23 cellular contexts compared by ENCODE assay signal in genomic region chr9:37404590-37404989, GRCh38. TPM values are rescaled to one million over a fixed set of nuclear protein-coding genes. Genes with fewer than 3 reads are reported as not detected.
A peak's percentile ranks its signal among the peaks of the same experiment; 100 is the strongest.
DNase-seq lines count a peak whose midpoint lies in the region; ATAC-seq and TF ChIP-seq lines count a peak whose summit lies in the region.
"Had no signal": no experiment of that assay in that cellular context is flagged by ENCODE, and none has a peak within 500 bp of the region (broad histone marks: within the 10 kb centered on the region; RNA-seq: fewer than 3 reads in every experiment).

No MANE protein-coding gene starts in this region.

- H3K27ac ChIP-seq in left ventricle myocardium inferior (replicated peaks) = peak overlapping the region; percentile 45
- H3K27ac ChIP-seq in right atrium auricular region = no peak overlapping the region
- H3K27ac ChIP-seq in SU-DHL-6 (ENCODE audit: low read depth, low read length) = peak overlapping the region; percentile 95
- H3K27ac ChIP-seq: A549; BLaER1 treated with 17β-estradiol and CSF1 and Interleukin-3, amounts not matched to agents 10 nM and 100 nM; GM23248 had no signal

- H3K36me3 Mint-ChIP-seq in stimulated activated naive B cell treated with anti-CD40 and anti-IgM and Interleukin-4, amounts not matched to agents 10 μg/mL and 1 μg/mL and 100 μg/mL, for 72 hours = peaks cover 9 to 25% of the 10 kb centered on the region in 2 donors
- H3K36me3 Mint-ChIP-seq: IgD-negative memory B cell had no signal

- H3K9me3 ChIP-seq in left ventricle myocardium inferior (replicated peaks) (no peaks in the 10 kb centered on the region), right atrium auricular region (no peaks in the 10 kb centered on the region), SU-DHL-6 (ENCODE audit: insufficient read depth, low read length) (no peaks in the 10 kb centered on the region)
- H3K9me3 ChIP-seq: A549; BLaER1 treated with 17β-estradiol and CSF1 and Interleukin-3, amounts not matched to agents 10 nM and 100 nM; HAP-1; MG63 had no signal

- intact Hi-C loops in left ventricle myocardium inferior (cut with micrococcal nuclease) = no loop called here
- intact Hi-C loops in left ventricle myocardium superior (cut with micrococcal nuclease) = no loop called here

- H3K27me3 ChIP-seq in left ventricle myocardium inferior (ENCODE audit: low read depth) (no peaks in the 10 kb centered on the region), right atrium auricular region (no peaks in the 10 kb centered on the region), SU-DHL-6 (ENCODE audit: low read length) (no peaks in the 10 kb centered on the region)
- H3K27me3 ChIP-seq: MG63 had no signal

- no peaks in the 10 kb centered on the region for H3K36me3 ChIP-seq in left ventricle myocardium inferior
- no peaks in the 10 kb centered on the region for H3K36me3 ChIP-seq in right atrium auricular region
- H3K36me3 ChIP-seq in SU-DHL-6 (ENCODE audit: low read length) = no peaks in the 10 kb centered on the region
- H3K36me3 ChIP-seq: BLaER1 treated with 17β-estradiol and CSF1 and Interleukin-3, amounts not matched to agents 10 nM and 100 nM; HAP-1; MG63 had no signal

- H3K9me2 ChIP-seq in SU-DHL-6 (replicated peaks; ENCODE audit: insufficient read depth, low read length) = no peaks in the 10 kb centered on the region

- no peak for TF ChIP-seq CTCF in left ventricle myocardium inferior (IDR thresholded peaks at IDR 0.05; ENCODE audit: borderline replicate concordance)
- TF ChIP-seq CTCF in right atrium auricular region (IDR thresholded peaks at IDR 0.05) = no peak
- TF ChIP-seq CTCF in SU-DHL-6 (IDR thresholded peaks at IDR 0.05; ENCODE audit: insufficient read depth, low read length, poor library complexity, severe bottlenecking) = no peak

- peak overlapping the region; percentile 7 to 27 for H3K4me3 Mint-ChIP-seq in stimulated activated naive B cell treated with anti-CD40 and anti-IgM and Interleukin-4, amounts not matched to agents 10 μg/mL and 1 μg/mL and 100 μg/mL, for 72 hours
- H3K4me3 Mint-ChIP-seq: CD8-positive, alpha-beta memory T cell had no signal

- H3K9me3 Mint-ChIP-seq in stimulated activated naive B cell treated with anti-CD40 and anti-IgM and Interleukin-4, amounts not matched to agents 10 μg/mL and 1 μg/mL and 100 μg/mL, for 72 hours = peaks cover 0 to 7% of the 10 kb centered on the region in 2 donors
- H3K9me3 Mint-ChIP-seq: CD8-positive, alpha-beta memory T cell; IgD-negative memory B cell had no signal

- H4K20me1 ChIP-seq in SU-DHL-6 (ENCODE audit: low read depth, low read length) = no peaks in the 10 kb centered on the region
- H4K20me1 ChIP-seq: BLaER1 treated with 17β-estradiol and CSF1 and Interleukin-3, amounts not matched to agents 10 nM and 100 nM had no signal

- H3K79me2 ChIP-seq in SU-DHL-6 (ENCODE audit: insufficient read depth, low read length) = peaks cover 42% of the 10 kb centered on the region

- H3K4me2 ChIP-seq in SU-DHL-6 (ENCODE audit: low read depth, low read length, poor library complexity, severe bottlenecking) = peak overlapping the region; percentile 81
- H3K4me2 ChIP-seq: A549; BLaER1 treated with 17β-estradiol and CSF1 and Interleukin-3, amounts not matched to agents 10 nM and 100 nM had no signal

- no peak overlapping the region for H3K4me3 ChIP-seq in left ventricle myocardium inferior
- H3K4me3 ChIP-seq in right atrium auricular region = no peak overlapping the region
- peak overlapping the region; percentile 23 for H3K4me3 ChIP-seq in SU-DHL-6 (ENCODE audit: insufficient read depth, low read length, poor library complexity, severe bottlenecking)
- H3K4me3 ChIP-seq: A549; BLaER1 treated with 17β-estradiol and CSF1 and Interleukin-3, amounts not matched to agents 10 nM and 100 nM; GM23248; HAP-1; MG63 had no signal

- peaks cover 96% of the 10 kb centered on the region for H3F3A ChIP-seq in SU-DHL-6 (ENCODE audit: insufficient read depth)

- H3K4me1 ChIP-seq in left ventricle myocardium inferior (no peaks in the 10 kb centered on the region), right atrium auricular region (peaks cover 0 to 4% of the 10 kb centered on the region in 2 donors)
- H3K4me1 ChIP-seq: A549, HAP-1 had no signal

- CTCF ChIA-PET in HEK293T (lab: Yijun Ruan, JAX) = no interaction called here

- peak overlapping the region; percentile 98 for H3K27ac Mint-ChIP-seq in stimulated activated naive B cell treated with anti-CD40 and anti-IgM and Interleukin-4, amounts not matched to agents 10 μg/mL and 1 μg/mL and 100 μg/mL, for 72 hours
- H3K27ac Mint-ChIP-seq: CD8-positive, alpha-beta memory T cell had no signal

- no peaks in the 10 kb centered on the region for H3K27me3 Mint-ChIP-seq in stimulated activated naive B cell treated with anti-CD40 and anti-IgM and Interleukin-4, amounts not matched to agents 10 μg/mL and 1 μg/mL and 100 μg/mL, for 72 hours

- H2AFZ ChIP-seq in SU-DHL-6 (ENCODE audit: low read depth, low read length, severe bottlenecking) = no peak overlapping the region
- H2AFZ ChIP-seq: GM23248 had no signal

- no peak for DNase-seq in left ventricle myocardium inferior
- DNase-seq in right atrium auricular region (ENCODE audit: low spot score) = no peak
- no peak for DNase-seq in left ventricle myocardium superior
- DNase-seq in stimulated activated naive B cell treated with anti-CD40 and anti-IgM and Interleukin-4, amounts not matched to agents 10 μg/mL and 1 μg/mL and 100 μg/mL, for 72 hours = no peak
- DNase-seq in SIG-M5 (lab: John Stamatoyannopoulos, UW) = no peak
- DNase-seq in HEK293T (ENCODE audit: extremely low spot score) = no peak
- DNase-seq in OCI-M1 (lab: John Stamatoyannopoulos, UW) = no peak
- DNase-seq: CD8-positive, alpha-beta memory T cell; GM23248; Kasumi-1; MG63; NCI-H1048; NCI-H1436 treated with DMSO at 0.1 percent for 48 hours; NCI-H2029; NCI-H345; NCI-H526; SHP77 treated with DMSO at 0.1 percent for 48 hours had no signal

- H3K9ac ChIP-seq in SU-DHL-6 (ENCODE audit: low read length) = peak overlapping the region; percentile 83
- H3K9ac ChIP-seq: BLaER1 treated with 17β-estradiol and CSF1 and Interleukin-3, amounts not matched to agents 10 nM and 100 nM; GM23248 had no signal

- POLR2A ChIA-PET in HEK293T (lab: Yijun Ruan, JAX) = no interaction called here

- H3K4me1 Mint-ChIP-seq in stimulated activated naive B cell treated with anti-CD40 and anti-IgM and Interleukin-4, amounts not matched to agents 10 μg/mL and 1 μg/mL and 100 μg/mL, for 72 hours = peaks cover 54 to 93% of the 10 kb centered on the region in 2 donors

- peak; percentile 60 for ATAC-seq in left ventricle myocardium superior
- ATAC-seq in stimulated activated naive B cell treated with anti-CD40 and anti-IgM and Interleukin-4, amounts not matched to agents 10 μg/mL and 1 μg/mL and 100 μg/mL, for 72 hours (replicated peaks) = no peak
- ATAC-seq: A549, SK-N-SH treated with all-trans-retinoic acid at 6 μM for 48 hours had no signal

TF ChIP-seq in HEK293T, 16 proteins besides CTCF, POLR2A, EP300 and RAD21:
- TF ChIP-seq FOXK2 (IDR thresholded peaks at IDR 0.05) (no peak), ARNT (IDR thresholded peaks at IDR 0.05) (no peak), ELF4 (IDR thresholded peaks at IDR 0.05) (no peak), CTBP1 (IDR thresholded peaks at IDR 0.05; ENCODE audit: borderline replicate concordance) (no peak), BHLHE40 (IDR thresholded peaks at IDR 0.05; ENCODE audit: borderline replicate concordance) (no peak), FOXA1 (IDR thresholded peaks at IDR 0.05) (no peak), L3MBTL2 (conservative IDR thresholded peaks at IDR 0.05) (no peak)

RNA-seq across cellular contexts. Expression of gene GRHPR, which starts 17.9 kb away (rescaled TPM):
- total RNA-seq in left ventricle myocardium inferior (104 TPM), right atrium auricular region (100 to 1,000 TPM; 129 to 137 TPM), left ventricle myocardium superior (117 TPM)

Comparison
In these comparisons a context has a peak if more than half of its experiments do, and no peak if none do; other contexts are left out.
1. H3K27ac ChIP-seq: peak in left ventricle myocardium inferior (single experiment) and SU-DHL-6 (single experiment); none in right atrium auricular region (0 of 2).